In the genomic region with DNA sequence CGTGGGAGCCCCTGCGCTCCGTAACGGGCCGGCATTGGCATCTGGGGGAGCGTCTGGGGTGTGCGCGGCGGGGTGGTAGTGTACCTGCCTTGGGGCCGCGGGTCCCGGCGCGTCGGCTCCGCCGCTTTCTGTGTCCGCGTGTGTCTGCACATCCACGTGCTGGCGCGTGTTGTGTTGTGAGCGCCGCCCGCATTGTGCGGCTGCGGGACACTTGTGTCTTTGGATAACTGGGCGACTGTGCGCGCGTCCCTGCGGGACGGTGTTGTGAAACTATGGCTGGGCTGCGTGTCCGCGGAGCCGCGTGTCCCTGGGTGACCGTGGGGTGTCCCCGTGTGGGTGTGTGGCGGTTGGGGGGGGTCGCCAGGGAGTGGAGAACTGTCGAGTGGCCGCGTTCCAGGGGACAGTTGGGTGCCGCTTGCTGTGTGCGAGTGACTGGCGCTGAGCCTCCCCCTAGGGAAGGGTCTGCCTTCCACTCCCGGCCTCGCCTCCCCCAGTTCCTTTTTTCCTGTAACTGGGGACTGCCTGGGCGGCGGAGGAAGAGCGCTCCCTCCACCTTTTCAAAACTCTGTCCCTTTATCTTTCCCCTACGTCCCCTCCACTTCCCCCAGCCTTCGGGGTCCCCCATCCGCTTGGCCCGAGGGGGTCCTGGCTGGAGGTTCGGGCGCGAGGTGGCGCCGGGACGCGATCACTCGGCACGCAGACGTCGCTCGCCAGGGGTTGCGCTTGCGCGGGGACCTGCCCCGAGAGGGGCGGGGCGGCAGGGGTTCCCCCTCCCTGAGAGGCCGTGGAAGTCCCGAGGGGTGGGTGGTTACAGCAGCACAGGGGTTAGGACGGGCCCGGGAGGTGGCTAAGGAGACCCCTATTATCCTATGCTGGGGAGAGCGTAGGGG, we compare ENCODE assay signal across 1 cellular context.
A peak's percentile ranks its signal among the peaks of the same experiment; 100 is the strongest.
TF ChIP-seq lines count a peak whose summit lies in the region.

No MANE protein-coding gene starts in this region.

TF ChIP-seq in HepG2, 621 proteins besides CTCF, POLR2A, EP300 and RAD21 (continued from another document):
- TF ChIP-seq, protein P1, sequence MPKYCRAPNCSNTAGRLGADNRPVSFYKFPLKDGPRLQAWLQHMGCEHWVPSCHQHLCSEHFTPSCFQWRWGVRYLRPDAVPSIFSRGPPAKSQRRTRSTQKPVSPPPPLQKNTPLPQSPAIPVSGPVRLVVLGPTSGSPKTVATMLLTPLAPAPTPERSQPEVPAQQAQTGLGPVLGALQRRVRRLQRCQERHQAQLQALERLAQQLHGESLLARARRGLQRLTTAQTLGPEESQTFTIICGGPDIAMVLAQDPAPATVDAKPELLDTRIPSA (CRISPR knock-in tag; IDR thresholded peaks at IDR 0.05; ENCODE audit: borderline replicate concordance): no peak
- no peak for TF ChIP-seq ZNF746 (CRISPR knock-in tag; IDR thresholded peaks at IDR 0.05)
- TF ChIP-seq, protein P2, sequence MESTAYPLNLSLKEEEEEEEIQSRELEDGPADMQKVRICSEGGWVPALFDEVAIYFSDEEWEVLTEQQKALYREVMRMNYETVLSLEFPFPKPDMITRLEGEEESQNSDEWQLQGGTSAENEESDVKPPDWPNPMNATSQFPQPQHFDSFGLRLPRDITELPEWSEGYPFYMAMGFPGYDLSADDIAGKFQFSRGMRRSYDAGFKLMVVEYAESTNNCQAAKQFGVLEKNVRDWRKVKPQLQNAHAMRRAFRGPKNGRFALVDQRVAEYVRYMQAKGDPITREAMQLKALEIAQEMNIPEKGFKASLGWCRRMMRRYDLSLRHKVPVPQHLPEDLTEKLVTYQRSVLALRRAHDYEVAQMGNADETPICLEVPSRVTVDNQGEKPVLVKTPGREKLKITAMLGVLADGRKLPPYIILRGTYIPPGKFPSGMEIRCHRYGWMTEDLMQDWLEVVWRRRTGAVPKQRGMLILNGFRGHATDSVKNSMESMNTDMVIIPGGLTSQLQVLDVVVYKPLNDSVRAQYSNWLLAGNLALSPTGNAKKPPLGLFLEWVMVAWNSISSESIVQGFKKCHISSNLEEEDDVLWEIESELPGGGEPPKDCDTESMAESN (CRISPR knock-in tag; conservative IDR thresholded peaks at IDR 0.05): 0 out of 2 replicates have a peak, but pooled peaks have one; percentile 39
- TF ChIP-seq ZNF343 (CRISPR knock-in tag; IDR thresholded peaks at IDR 0.05): no peak
- TF ChIP-seq CHD4 (IDR thresholded peaks at IDR 0.05; ENCODE audit: borderline replicate concordance, low read length): no peak
- TF ChIP-seq, protein P3, sequence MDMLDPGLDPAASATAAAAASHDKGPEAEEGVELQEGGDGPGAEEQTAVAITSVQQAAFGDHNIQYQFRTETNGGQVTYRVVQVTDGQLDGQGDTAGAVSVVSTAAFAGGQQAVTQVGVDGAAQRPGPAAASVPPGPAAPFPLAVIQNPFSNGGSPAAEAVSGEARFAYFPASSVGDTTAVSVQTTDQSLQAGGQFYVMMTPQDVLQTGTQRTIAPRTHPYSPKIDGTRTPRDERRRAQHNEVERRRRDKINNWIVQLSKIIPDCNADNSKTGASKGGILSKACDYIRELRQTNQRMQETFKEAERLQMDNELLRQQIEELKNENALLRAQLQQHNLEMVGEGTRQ (IDR thresholded peaks at IDR 0.05; ENCODE audit: low read depth, low read length): no peak
- TF ChIP-seq, protein P3 (CRISPR knock-in tag; IDR thresholded peaks at IDR 0.05; ENCODE audit: borderline replicate concordance): no peak
- TF ChIP-seq SOX5 (CRISPR knock-in tag; IDR thresholded peaks at IDR 0.05; ENCODE audit: borderline replicate concordance): no peak
- TF ChIP-seq HDAC1 (CRISPR knock-in tag; IDR thresholded peaks at IDR 0.05): peak; percentile 58; the same call in 1 of the 2 replicates
- TF ChIP-seq MAFF (IDR thresholded peaks at IDR 0.05; ENCODE audit: low read depth, low read length): no peak
- TF ChIP-seq, protein P4, sequence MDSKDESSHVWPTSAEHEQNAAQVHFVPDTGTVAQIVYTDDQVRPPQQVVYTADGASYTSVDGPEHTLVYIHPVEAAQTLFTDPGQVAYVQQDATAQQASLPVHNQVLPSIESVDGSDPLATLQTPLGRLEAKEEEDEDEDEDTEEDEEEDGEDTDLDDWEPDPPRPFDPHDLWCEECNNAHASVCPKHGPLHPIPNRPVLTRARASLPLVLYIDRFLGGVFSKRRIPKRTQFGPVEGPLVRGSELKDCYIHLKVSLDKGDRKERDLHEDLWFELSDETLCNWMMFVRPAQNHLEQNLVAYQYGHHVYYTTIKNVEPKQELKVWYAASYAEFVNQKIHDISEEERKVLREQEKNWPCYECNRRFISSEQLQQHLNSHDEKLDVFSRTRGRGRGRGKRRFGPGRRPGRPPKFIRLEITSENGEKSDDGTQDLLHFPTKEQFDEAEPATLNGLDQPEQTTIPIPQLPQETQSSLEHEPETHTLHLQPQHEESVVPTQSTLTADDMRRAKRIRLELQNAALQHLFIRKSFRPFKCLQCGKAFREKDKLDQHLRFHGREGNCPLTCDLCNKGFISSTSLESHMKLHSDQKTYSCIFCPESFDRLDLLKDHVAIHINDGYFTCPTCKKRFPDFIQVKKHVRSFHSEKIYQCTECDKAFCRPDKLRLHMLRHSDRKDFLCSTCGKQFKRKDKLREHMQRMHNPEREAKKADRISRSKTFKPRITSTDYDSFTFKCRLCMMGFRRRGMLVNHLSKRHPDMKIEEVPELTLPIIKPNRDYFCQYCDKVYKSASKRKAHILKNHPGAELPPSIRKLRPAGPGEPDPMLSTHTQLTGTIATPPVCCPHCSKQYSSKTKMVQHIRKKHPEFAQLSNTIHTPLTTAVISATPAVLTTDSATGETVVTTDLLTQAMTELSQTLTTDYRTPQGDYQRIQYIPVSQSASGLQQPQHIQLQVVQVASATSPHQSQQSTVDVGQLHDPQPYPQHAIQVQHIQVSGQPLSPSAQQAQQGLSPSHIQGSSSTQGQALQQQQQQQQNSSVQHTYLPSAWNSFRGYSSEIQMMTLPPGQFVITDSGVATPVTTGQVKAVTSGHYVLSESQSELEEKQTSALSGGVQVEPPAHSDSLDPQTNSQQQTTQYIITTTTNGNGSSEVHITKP (CRISPR knock-in tag; IDR thresholded peaks at IDR 0.05; ENCODE audit: low read depth): no peak
